Comparison of ENCODE assay signal across 29 cellular contexts in genomic region chr2:241040811-241041334, GRCh38. TPM values are rescaled to one million over a fixed set of nuclear protein-coding genes. Genes with fewer than 3 reads are reported as not detected.
DNase-seq lines count a peak whose midpoint lies in the region; ATAC-seq and TF ChIP-seq lines count a peak whose summit lies in the region.
"Had no signal": no experiment of that assay in that cellular context is flagged by ENCODE, and none has a peak within 500 bp of the region (broad histone marks: within the 10 kb centered on the region; RNA-seq: fewer than 3 reads in every experiment).

No MANE protein-coding gene starts in this region.

- H3K27ac ChIP-seq in Karpas-422 (ENCODE audit: low read length) (peak overlapping the region; percentile 76), SU-DHL-6 (ENCODE audit: low read depth, low read length) (peak overlapping the region; percentile 81)
- H3K27ac ChIP-seq: A549, colonic mucosa, left lung, suprapubic skin, vagina had no signal

- no peaks in the 10 kb centered on the region for H3K36me3 ChIP-seq in Karpas-422 (ENCODE audit: insufficient read depth, low read length)
- H3K36me3 ChIP-seq in SU-DHL-6 (ENCODE audit: low read length): 0 out of 2 replicates have a peak, but pooled peaks cover 3% of the 10 kb centered on the region
- H3K36me3 ChIP-seq: colonic mucosa had no signal

- DNase-seq in NCI-H748 (lab: John Stamatoyannopoulos, UW; ENCODE audit: unreplicated experiment) (peak; percentile 8), NCI-H748 treated with DMSO at 0.1 percent for 48 hours (lab: John Stamatoyannopoulos, UW) (no peak), Karpas-422 (peak; percentile 52), GM19240 (ENCODE audit: insufficient read length, low spot score) (no peak), dedifferentiated amniotic fluid mesenchymal stem cell (ENCODE audit: extremely low spot score) (no peak), putamen (ENCODE audit: low spot score) (no peak)
- DNase-seq: activated CD8-positive, alpha-beta memory T cell treated with anti-CD3 and anti-CD28 coated beads, Interleukin-2, amount 10 ng/mL, durations not matched to agents 7 days and 5 days; activated naive CD4-positive, alpha-beta T cell treated with Interleukin-2 at 50 U/mL for 16 hours; activated T-cell treated with anti-CD3 and anti-CD28 coated beads, Interleukin-2, amount 50 U/mL, for 72 hours; amniotic stem cell; colonic mucosa; effector memory CD8-positive, alpha-beta T cell; hippocampal formation; immature natural killer cell; IMR-90; left lung; NCI-H226; occipital lobe; small intestine had no signal

- H2AFZ ChIP-seq in Karpas-422 (ENCODE audit: low read length): no peak overlapping the region
- H2AFZ ChIP-seq in SU-DHL-6 (ENCODE audit: low read depth, low read length, severe bottlenecking): no peak overlapping the region

- no peaks in the 10 kb centered on the region for H3K79me2 ChIP-seq in Karpas-422 (ENCODE audit: low read length)
- H3K79me2 ChIP-seq in SU-DHL-6 (ENCODE audit: insufficient read depth, low read length): no peaks in the 10 kb centered on the region

- H3K9ac ChIP-seq in Karpas-422 (ENCODE audit: low read length): peak overlapping the region; percentile 43
- peak overlapping the region; percentile 12; the same call in 1 of the 2 replicates for H3K9ac ChIP-seq in SU-DHL-6 (ENCODE audit: low read length)

- H3K9me3 Mint-ChIP-seq in stimulated activated memory B cell treated with anti-CD40 and anti-IgM and Interleukin-4, amounts not matched to agents 10 μg/mL and 1 μg/mL and 100 μg/mL, for 72 hours: no peaks in the 10 kb centered on the region
- H3K9me3 Mint-ChIP-seq: activated CD4-positive, alpha-beta T cell treated with anti-CD3 and anti-CD28 coated beads, Interleukin-2, amount 10 ng/mL, durations not matched to agents 24 days and 14 days; activated T-cell treated with anti-CD3 and anti-CD28 coated beads, Interleukin-2, amount 50 U/mL, for 72 hours; effector memory CD8-positive, alpha-beta T cell had no signal

- H3K4me1 ChIP-seq in Karpas-422 (ENCODE audit: low read length): peaks cover 83% of the 10 kb centered on the region
- H3K4me1 ChIP-seq: A549, colonic mucosa had no signal

- TF ChIP-seq CTCF in SU-DHL-6 (IDR thresholded peaks at IDR 0.05; ENCODE audit: insufficient read depth, low read length, poor library complexity, severe bottlenecking): no peak

- no peaks in the 10 kb centered on the region for H3K9me2 ChIP-seq in Karpas-422 (replicated peaks; ENCODE audit: insufficient read depth, low read length)
- H3K9me2 ChIP-seq in SU-DHL-6 (replicated peaks; ENCODE audit: insufficient read depth, low read length): no peaks in the 10 kb centered on the region

- H3F3A ChIP-seq in SU-DHL-6 (ENCODE audit: insufficient read depth): peaks cover 8% of the 10 kb centered on the region; the same call in 1 of the 2 replicates

- peaks cover 70% of the 10 kb centered on the region for H3K4me1 Mint-ChIP-seq in stimulated activated memory B cell treated with anti-CD40 and anti-IgM and Interleukin-4, amounts not matched to agents 10 μg/mL and 1 μg/mL and 100 μg/mL, for 72 hours
- H3K4me1 Mint-ChIP-seq: mesothelial cell of epicardium had no signal

- no peak for ATAC-seq in stimulated activated memory B cell treated with anti-CD40 and anti-IgM and Interleukin-4, amounts not matched to agents 10 μg/mL and 1 μg/mL and 100 μg/mL, for 72 hours
- ATAC-seq: A549; activated CD8-positive, alpha-beta memory T cell treated with anti-CD3 and anti-CD28 coated beads, Interleukin-2, amount 10 ng/mL, durations not matched to agents 7 days and 5 days; esophagus mucosa; left lung had no signal

- H3K27me3 ChIP-seq in Karpas-422 (ENCODE audit: low read length) (peaks cover 2% of the 10 kb centered on the region; the same call in 1 of the 2 replicates), SU-DHL-6 (ENCODE audit: low read length) (no peaks in the 10 kb centered on the region)
- H3K27me3 ChIP-seq: colonic mucosa, Peyer's patch, suprapubic skin, vagina had no signal

- H3K27ac Mint-ChIP-seq in stimulated activated memory B cell treated with anti-CD40 and anti-IgM and Interleukin-4, amounts not matched to agents 10 μg/mL and 1 μg/mL and 100 μg/mL, for 72 hours: peak overlapping the region; percentile 84
- H3K27ac Mint-ChIP-seq: activated CD4-positive, alpha-beta T cell treated with anti-CD3 and anti-CD28 coated beads, Interleukin-2, amount 10 ng/mL, durations not matched to agents 24 days and 14 days; activated CD8-positive, alpha-beta memory T cell treated with anti-CD3 and anti-CD28 coated beads, Interleukin-2, amount 10 ng/mL, durations not matched to agents 7 days and 5 days; immature natural killer cell; mesothelial cell of epicardium had no signal

- H3K36me3 Mint-ChIP-seq in stimulated activated memory B cell treated with anti-CD40 and anti-IgM and Interleukin-4, amounts not matched to agents 10 μg/mL and 1 μg/mL and 100 μg/mL, for 72 hours: peaks cover 43% of the 10 kb centered on the region
- H3K36me3 Mint-ChIP-seq: activated CD8-positive, alpha-beta memory T cell treated with anti-CD3 and anti-CD28 coated beads, Interleukin-2, amount 10 ng/mL, durations not matched to agents 7 days and 5 days; immature natural killer cell; mesothelial cell of epicardium had no signal

- H3K4me3 ChIP-seq in Karpas-422 (ENCODE audit: low read length) (peak overlapping the region; percentile 19), SU-DHL-6 (ENCODE audit: insufficient read depth, low read length, poor library complexity, severe bottlenecking) (no peak overlapping the region)
- H3K4me3 ChIP-seq: A549, colonic mucosa, left lung, Peyer's patch, suprapubic skin, vagina had no signal

- no peaks in the 10 kb centered on the region for H3K9me3 ChIP-seq in Karpas-422 (ENCODE audit: low read length)
- H3K9me3 ChIP-seq in SU-DHL-6 (ENCODE audit: insufficient read depth, low read length): no peaks in the 10 kb centered on the region
- H3K9me3 ChIP-seq: colonic mucosa, left lung, Peyer's patch, suprapubic skin had no signal

- H3K4me2 ChIP-seq in Karpas-422 (ENCODE audit: low read depth, low read length, poor library complexity, severe bottlenecking): peak overlapping the region; percentile 55
- H3K4me2 ChIP-seq in SU-DHL-6 (ENCODE audit: low read depth, low read length, poor library complexity, severe bottlenecking): peak overlapping the region; percentile 28
- H3K4me2 ChIP-seq: A549 had no signal

- H3K27me3 Mint-ChIP-seq in stimulated activated memory B cell treated with anti-CD40 and anti-IgM and Interleukin-4, amounts not matched to agents 10 μg/mL and 1 μg/mL and 100 μg/mL, for 72 hours: no peaks in the 10 kb centered on the region
- H3K27me3 Mint-ChIP-seq: naive thymus-derived CD8-positive, alpha-beta T cell had no signal

- H4K20me1 ChIP-seq in Karpas-422 (ENCODE audit: insufficient read depth, low read depth, low read length): 0 out of 2 replicates have a peak, but pooled peaks cover 4% of the 10 kb centered on the region
- no peaks in the 10 kb centered on the region for H4K20me1 ChIP-seq in SU-DHL-6 (ENCODE audit: low read depth, low read length)

- H3K4me3 Mint-ChIP-seq in stimulated activated memory B cell treated with anti-CD40 and anti-IgM and Interleukin-4, amounts not matched to agents 10 μg/mL and 1 μg/mL and 100 μg/mL, for 72 hours: peak overlapping the region; percentile 92
- H3K4me3 Mint-ChIP-seq: activated CD4-positive, alpha-beta T cell treated with anti-CD3 and anti-CD28 coated beads, Interleukin-2, amount 10 ng/mL, durations not matched to agents 24 days and 14 days; activated CD8-positive, alpha-beta memory T cell treated with anti-CD3 and anti-CD28 coated beads, Interleukin-2, amount 10 ng/mL, durations not matched to agents 7 days and 5 days; activated T-cell treated with anti-CD3 and anti-CD28 coated beads, Interleukin-2, amount 50 U/mL, for 72 hours; effector memory CD8-positive, alpha-beta T cell; immature natural killer cell; mesothelial cell of epicardium had no signal

RNA-seq across cellular contexts. Expression of gene SNED1, which starts 42.5 kb away (rescaled TPM):
- total RNA-seq in Karpas-422 (2014; rRNA removed; shearing (Covaris generic); ENCODE audit: low replicate concordance): 1.9 and 25.3 TPM in 2 replicates

Comparison
In these comparisons a context has a peak if more than half of its experiments do, and no peak if none do; other contexts are left out.
1. DNase-seq: peak in NCI-H748 (single experiment) and Karpas-422 (single experiment); none in NCI-H748 treated with DMSO at 0.1 percent for 48 hours (single experiment), GM19240 (single experiment), dedifferentiated amniotic fluid mesenchymal stem cell (single experiment) and putamen (single experiment).